Comparison of ENCODE assay signal across 9 cellular contexts in the genomic region with DNA sequence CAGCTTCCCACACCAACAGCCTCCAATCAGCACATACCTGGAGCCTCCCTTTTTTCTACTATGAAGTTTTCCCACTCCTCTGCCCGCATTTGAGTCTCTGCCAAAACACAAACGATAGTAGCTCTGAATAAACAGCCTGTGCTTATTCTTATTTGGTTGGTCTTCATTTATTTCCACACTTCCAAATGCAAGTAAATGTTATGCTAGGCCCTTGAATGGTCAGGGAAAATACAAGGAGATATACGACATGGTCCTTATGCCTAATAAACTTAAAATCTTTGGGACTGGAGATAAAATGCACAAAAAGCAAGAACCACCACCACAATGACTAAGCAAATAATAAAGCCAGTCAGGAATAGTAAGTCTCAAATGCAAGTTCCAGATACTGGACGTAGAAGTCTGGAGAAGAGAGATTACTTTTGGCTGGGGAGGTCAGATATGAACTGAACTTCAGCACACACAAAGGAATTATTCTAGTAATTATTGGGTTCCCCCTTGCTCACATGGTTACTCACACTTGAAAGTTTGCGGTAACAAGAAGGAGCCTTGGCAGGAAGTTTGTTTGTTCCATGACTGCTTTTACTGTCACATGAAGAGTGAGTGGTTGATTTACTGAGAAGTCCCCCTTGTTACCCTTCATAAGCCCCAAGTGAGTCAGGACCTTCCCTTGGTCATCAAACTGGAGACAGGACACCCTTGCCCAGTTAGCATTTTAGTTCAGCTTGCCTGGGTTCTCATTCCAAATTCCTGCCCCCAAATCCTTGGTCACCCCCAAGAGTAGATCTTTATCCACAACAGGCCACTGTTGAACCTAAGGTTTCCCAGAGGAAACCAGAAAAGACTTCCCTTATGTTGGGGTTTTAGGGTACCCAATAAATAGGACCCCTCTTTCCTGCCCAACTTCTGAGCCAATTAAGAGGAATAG.
DNase-seq lines count a peak whose midpoint lies in the region; ATAC-seq, FAIRE-seq and TF ChIP-seq lines count a peak whose summit lies in the region.
"Had no signal": no experiment of that assay in that cellular context is flagged by ENCODE, and none has a peak within 500 bp of the region (broad histone marks: within the 10 kb centered on the region; RNA-seq: fewer than 3 reads in every experiment).

No MANE protein-coding gene starts in this region.

- H3K9me3 Mint-ChIP-seq in MCF 10A (ENCODE audit: unreplicated experiment): no peaks in the 10 kb centered on the region
- H3K9me3 Mint-ChIP-seq in effector memory CD8-positive, alpha-beta T cell: no peaks in the 10 kb centered on the region

- TF ChIP-seq CTCF in MCF 10A (IDR thresholded peaks at IDR 0.05; ENCODE audit: unreplicated experiment): no peak
- no peak for TF ChIP-seq CTCF in breast epithelium (IDR thresholded peaks at IDR 0.05)
- TF ChIP-seq CTCF in prostate gland (IDR thresholded peaks at IDR 0.05): no peak

- no peaks in the 10 kb centered on the region for H3K27me3 ChIP-seq in breast epithelium
- no peaks in the 10 kb centered on the region for H3K27me3 ChIP-seq in prostate gland (replicated peaks; ENCODE audit: insufficient read depth)

- CTCF ChIA-PET in MCF 10A (lab: Yijun Ruan, JAX): interaction anchor here (0.6 kb wide), 1 partner anchor 512 kb away, joined by 4 read pairs; no protein-coding TSS in a partner anchor

- H3K4me1 Mint-ChIP-seq in MCF 10A (ENCODE audit: insufficient read depth, unreplicated experiment): peaks cover 45% of the 10 kb centered on the region
- H3K4me1 Mint-ChIP-seq in effector memory CD8-positive, alpha-beta T cell (ENCODE audit: low read depth in 2 of 2): peaks cover 26 to 33% of the 10 kb centered on the region in 2 donors

- no TSS peak for BruUV-seq in MCF 10A (replicated peaks; lab: Mats Ljungman, UMichigan)

- H3K9me3 ChIP-seq in breast epithelium: no peaks in the 10 kb centered on the region
- no peaks in the 10 kb centered on the region for H3K9me3 ChIP-seq in prostate gland

- FAIRE-seq in RCC 7860 (lab: Jason Lieb, UNC): peak; percentile 80
- FAIRE-seq: G401.6 had no signal

- no peak for TF ChIP-seq POLR2A in breast epithelium (IDR thresholded peaks at IDR 0.05)
- TF ChIP-seq POLR2A in prostate gland (IDR thresholded peaks at IDR 0.05): no peak

- H3K36me3 Mint-ChIP-seq in MCF 10A (ENCODE audit: insufficient read depth, unreplicated experiment): no peaks in the 10 kb centered on the region
- H3K36me3 Mint-ChIP-seq in effector memory CD8-positive, alpha-beta T cell (ENCODE audit: insufficient read depth): no peaks in the 10 kb centered on the region

- H3K36me3 ChIP-seq in breast epithelium (no peaks in the 10 kb centered on the region), prostate gland (no peaks in the 10 kb centered on the region)

- POLR2A ChIA-PET in MCF 10A (lab: Yijun Ruan, JAX): interaction anchor here (0.6 to 2.3 kb wide), 7 partner anchors 9 to 512 kb away, joined by 3 to 14 read pairs (median 4); no protein-coding TSS in a partner anchor

- H3K27ac ChIP-seq in breast epithelium (no peak overlapping the region), prostate gland (no peak overlapping the region)

- H3K4me3 ChIP-seq in breast epithelium: no peak overlapping the region
- H3K4me3 ChIP-seq in prostate gland: no peak overlapping the region

- H3K27me3 Mint-ChIP-seq in MCF 10A (ENCODE audit: insufficient read depth, unreplicated experiment): no peaks in the 10 kb centered on the region
- H3K27me3 Mint-ChIP-seq in effector memory CD8-positive, alpha-beta T cell: peaks cover 0 to 6% of the 10 kb centered on the region in 2 donors

- WGBS in prostate gland: 65% methylated on average over 5 of the region's 5 CpGs

- DNase-seq in MCF 10A (ENCODE audit: unreplicated experiment) (peak; percentile 79), breast epithelium (ENCODE audit: low spot score in 2 of 2) (no peak), RCC 7860 (ENCODE audit: low spot score) (peak; percentile 82), NCI-H1436 treated with DMSO at 0.1 percent for 48 hours (lab: John Stamatoyannopoulos, UW) (no peak), prostate gland (ENCODE audit: low spot score) (no peak)
- DNase-seq in effector memory CD8-positive, alpha-beta T cell: peak in 2 of 3 experiments; percentile 16 to 22
- peak; percentile 36 for DNase-seq in stimulated activated naive CD4-positive, alpha-beta T cell treated with Interleukin-2 at 50 U/mL for 16 hours (lab: John Stamatoyannopoulos, UW)

- H3K4me1 ChIP-seq in breast epithelium: no peaks in the 10 kb centered on the region
- H3K4me1 ChIP-seq in prostate gland (replicated peaks): no peaks in the 10 kb centered on the region

- no peak overlapping the region for H3K4me3 Mint-ChIP-seq in MCF 10A (ENCODE audit: unreplicated experiment)
- peak overlapping the region; percentile 33 to 41 for H3K4me3 Mint-ChIP-seq in effector memory CD8-positive, alpha-beta T cell

- intact Hi-C loops in MCF 10A (cut with micrococcal nuclease) (loop anchor here (5.0 kb wide), 2 partner anchors 462 to 522 kb away; no protein-coding TSS in a partner anchor), breast epithelium (cut with DNase I; ENCODE audit: low total_unique reads) (no loop called here), prostate gland (cut with DNase I) (no loop called here)

- peak; percentile 74 for ATAC-seq in HG02870 (IDR thresholded peaks at IDR 0.05; ENCODE audit: unreplicated experiment)
- peak; percentile 81 for ATAC-seq in effector memory CD8-positive, alpha-beta T cell (replicated peaks)

- H3K27ac Mint-ChIP-seq in MCF 10A (ENCODE audit: low read depth, unreplicated experiment): peak overlapping the region; percentile 85
- peak overlapping the region in 1 of 2 donors; percentile 44 for H3K27ac Mint-ChIP-seq in effector memory CD8-positive, alpha-beta T cell

Comparison
In these comparisons a context has a peak if more than half of its experiments do, and no peak if none do; other contexts are left out.
1. DNase-seq: peak in MCF 10A (single experiment), RCC 7860 (single experiment), effector memory CD8-positive, alpha-beta T cell (2 of 3) and stimulated activated naive CD4-positive, alpha-beta T cell treated with Interleukin-2 at 50 U/mL for 16 hours (single experiment); none in breast epithelium (0 of 2), NCI-H1436 treated with DMSO at 0.1 percent for 48 hours (single experiment) and prostate gland (single experiment).